1 cellular context compared by ENCODE assay signal in genomic region chr17:59149841-59150511, GRCh38.
TF ChIP-seq lines count a peak whose summit lies in the region.

No MANE protein-coding gene starts in this region.

TF ChIP-seq in HepG2, 621 proteins besides CTCF, POLR2A, EP300 and RAD21:
- TF ChIP-seq ZNF552 (CRISPR knock-in tag; IDR thresholded peaks at IDR 0.05; ENCODE audit: borderline replicate concordance) (no peak), ZNF660 (CRISPR knock-in tag; IDR thresholded peaks at IDR 0.05; ENCODE audit: borderline replicate concordance, low read depth) (no peak), MXD4 (CRISPR knock-in tag; IDR thresholded peaks at IDR 0.05) (no peak), PLRG1 (conservative IDR thresholded peaks at IDR 0.05) (no peak), IRF2 (CRISPR knock-in tag; IDR thresholded peaks at IDR 0.05) (no peak), ZNF407 (CRISPR knock-in tag; IDR thresholded peaks at IDR 0.05; ENCODE audit: not compliant biosample characterization) (no peak), PREB (CRISPR knock-in tag; IDR thresholded peaks at IDR 0.05) (no peak), ZMYM3 (CRISPR knock-in tag; IDR thresholded peaks at IDR 0.05) (peak; percentile 26; the same call in 1 of the 2 replicates), ZNF598 (CRISPR knock-in tag; IDR thresholded peaks at IDR 0.05; ENCODE audit: borderline replicate concordance) (0 out of 2 replicates have a peak, but pooled peaks have one; percentile 36), PAWR (CRISPR knock-in tag; IDR thresholded peaks at IDR 0.05; ENCODE audit: borderline replicate concordance) (no peak), KLF9 (CRISPR knock-in tag; IDR thresholded peaks at IDR 0.05; ENCODE audit: low read depth) (no peak), UBTF (CRISPR knock-in tag; IDR thresholded peaks at IDR 0.05) (no peak)
- TF ChIP-seq, protein P1, sequence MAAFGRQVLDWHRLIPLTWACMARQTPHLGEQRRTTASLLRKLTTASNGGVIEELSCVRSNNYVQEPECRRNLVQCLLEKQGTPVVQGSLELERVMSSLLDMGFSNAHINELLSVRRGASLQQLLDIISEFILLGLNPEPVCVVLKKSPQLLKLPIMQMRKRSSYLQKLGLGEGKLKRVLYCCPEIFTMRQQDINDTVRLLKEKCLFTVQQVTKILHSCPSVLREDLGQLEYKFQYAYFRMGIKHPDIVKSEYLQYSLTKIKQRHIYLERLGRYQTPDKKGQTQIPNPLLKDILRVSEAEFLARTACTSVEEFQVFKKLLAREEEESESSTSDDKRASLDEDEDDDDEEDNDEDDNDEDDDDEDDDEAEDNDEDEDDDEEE (CRISPR knock-in tag; IDR thresholded peaks at IDR 0.05) = no peak
